10 cellular contexts compared by ENCODE assay signal in the genomic region with DNA sequence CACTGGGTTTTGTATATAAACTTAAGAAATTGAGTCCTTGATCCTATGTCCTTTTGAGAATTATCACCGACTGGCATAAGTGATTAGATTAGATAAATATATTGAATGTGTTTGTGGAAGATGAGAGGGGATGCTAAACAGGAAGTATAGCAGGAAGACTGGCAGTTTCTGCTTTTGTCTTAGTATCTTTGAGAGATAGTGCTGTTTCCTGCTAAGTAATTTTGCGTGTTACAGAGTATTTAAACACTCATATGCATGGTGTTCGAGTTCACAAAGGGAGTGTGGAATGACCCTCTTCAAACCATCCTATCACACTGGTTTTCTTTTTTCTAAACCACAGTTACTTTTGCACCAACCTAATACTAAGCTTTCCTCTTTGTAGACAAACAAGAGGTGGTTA.
A peak's percentile ranks its signal among the peaks of the same experiment; 100 is the strongest.
DNase-seq lines count a peak whose midpoint lies in the region; ATAC-seq and TF ChIP-seq lines count a peak whose summit lies in the region.
"Had no signal": no experiment of that assay in that cellular context is flagged by ENCODE, and none has a peak within 500 bp of the region (broad histone marks: within the 10 kb centered on the region; RNA-seq: fewer than 3 reads in every experiment).

No MANE protein-coding gene starts in this region.

- no peak overlapping the region for H3K4me3 ChIP-seq in esophagus muscularis mucosa
- H3K4me3 ChIP-seq in testis = no peak overlapping the region

- intact Hi-C loops in esophagus muscularis mucosa (cut with DNase I) = no loop called here
- intact Hi-C loops in testis (cut with DNase I; ENCODE audit: low total_unique reads) = no loop called here

- H3K36me3 Mint-ChIP-seq in activated naive CD4-positive, alpha-beta T cell treated with anti-CD3 and anti-CD28 coated beads, Interleukin-2, amount 50 U/mL, for 24 hours = peaks cover 13% of the 10 kb centered on the region

- H3K9me3 ChIP-seq in esophagus muscularis mucosa (no peaks in the 10 kb centered on the region), testis (no peaks in the 10 kb centered on the region)

- H3K27ac ChIP-seq in esophagus muscularis mucosa (replicated peaks in 1 of 4) (peak overlapping the region; percentile 48 to 69 (median 60)), testis (peak overlapping the region; percentile 31 to 87)

- WGBS in esophagus muscularis mucosa = 31% methylated on average over 3 of the region's 3 CpGs
- 39 to 44% methylated on average over 3 of the region's 3 CpGs for WGBS in testis, 2 donors

- H3K36me3 ChIP-seq in esophagus muscularis mucosa = peaks cover 7 to 79% (median 45%) of the 10 kb centered on the region in 4 donors
- no peaks in the 10 kb centered on the region for H3K36me3 ChIP-seq in testis (ENCODE audit: low read depth, missing control alignments)

- peak overlapping the region; percentile 99 for H3K4me3 Mint-ChIP-seq in activated naive CD4-positive, alpha-beta T cell treated with anti-CD3 and anti-CD28 coated beads, Interleukin-2, amount 50 U/mL, for 24 hours

- DNase-seq in activated naive CD4-positive, alpha-beta T cell treated with anti-CD3 and anti-CD28 coated beads, Interleukin-2, amount 50 U/mL, for 16 hours = no peak
- DNase-seq in SKM-1 (lab: John Stamatoyannopoulos, UW; ENCODE audit: unreplicated experiment) (peak; percentile 21), esophagus muscularis mucosa (ENCODE audit: extremely low spot score) (no peak), testis (no peak), DMS79 treated with DMSO at 0.1 percent for 48 hours (lab: John Stamatoyannopoulos, UW) (no peak), hypothalamus (lab: John Stamatoyannopoulos, UW) (no peak)
- DNase-seq: NCI-H526 had no signal

- H3K4me1 ChIP-seq in esophagus muscularis mucosa (peaks cover 63 to 94% (median 87%) of the 10 kb centered on the region in 4 donors), testis (peaks cover 32% of the 10 kb centered on the region)

- H3K27ac Mint-ChIP-seq in activated naive CD4-positive, alpha-beta T cell treated with anti-CD3 and anti-CD28 coated beads, Interleukin-2, amount 50 U/mL, for 24 hours = peak overlapping the region; percentile 100

- TF ChIP-seq EP300 in esophagus muscularis mucosa (IDR thresholded peaks at IDR 0.05) = no peak

- H3K27me3 ChIP-seq in esophagus muscularis mucosa = no peaks in the 10 kb centered on the region
- H3K27me3 ChIP-seq in testis = no peaks in the 10 kb centered on the region

- TF ChIP-seq POLR2A in esophagus muscularis mucosa (IDR thresholded peaks at IDR 0.05; ENCODE audit: low read depth) (no peak), testis (IDR thresholded peaks at IDR 0.05) (no peak)

- H3K27me3 Mint-ChIP-seq in activated naive CD4-positive, alpha-beta T cell treated with anti-CD3 and anti-CD28 coated beads, Interleukin-2, amount 50 U/mL, for 24 hours = no peaks in the 10 kb centered on the region
- H3K27me3 Mint-ChIP-seq: brain had no signal

- TF ChIP-seq CTCF in esophagus muscularis mucosa (IDR thresholded peaks at IDR 0.05) (no peak), testis (IDR thresholded peaks at IDR 0.05) (no peak)

- ATAC-seq in GM21737 (IDR thresholded peaks at IDR 0.05; ENCODE audit: unreplicated experiment) = no peak

- peaks cover 63% of the 10 kb centered on the region for H3K4me1 Mint-ChIP-seq in activated naive CD4-positive, alpha-beta T cell treated with anti-CD3 and anti-CD28 coated beads, Interleukin-2, amount 50 U/mL, for 24 hours

- no peaks in the 10 kb centered on the region for H3K9me3 Mint-ChIP-seq in activated naive CD4-positive, alpha-beta T cell treated with anti-CD3 and anti-CD28 coated beads, Interleukin-2, amount 50 U/mL, for 24 hours
- H3K9me3 Mint-ChIP-seq: brain had no signal
